8 cellular contexts compared by ENCODE assay signal in genomic region chr10:87342249-87342703, GRCh38. TPM values are rescaled to one million over a fixed set of nuclear protein-coding genes. Genes with fewer than 3 reads are reported as not detected.
DNase-seq lines count a peak whose midpoint lies in the region; ATAC-seq lines count a peak whose summit lies in the region.
"Not testable (repeated sequence)": the region's sequence is repeated elsewhere in the genome, so short reads cannot be mapped to it uniquely, and the experiment has no call there.

No MANE protein-coding gene starts in this region.

- peak overlapping the region; percentile 51 for H3K4me3 ChIP-seq in mononuclear cell (ENCODE audit: low read length)

- H3K27ac ChIP-seq in epithelial cell of prostate: peak overlapping the region; percentile 87

- ATAC-seq in GM21529 (IDR thresholded peaks at IDR 0.05; ENCODE audit: unreplicated experiment): peak; percentile 88

- H3K9me3 ChIP-seq in mononuclear cell (ENCODE audit: low read depth, low read length): not testable (repeated sequence)

- DNase-seq in DMS 273 treated with DMSO at 0.1 percent for 48 hours (lab: John Stamatoyannopoulos, UW): peak; percentile 71
- peak; percentile 18 for DNase-seq in HuH-7 (ENCODE audit: low spot score)
- DNase-seq in OCI-M1 (lab: John Stamatoyannopoulos, UW): peak; percentile 94
- peak; percentile 61 for DNase-seq in activated T-cell treated with anti-CD3 and anti-CD28 coated beads for 4 hours
- peak; percentile 54 for DNase-seq in epithelial cell of prostate (ENCODE audit: low read depth, low spot score)
- DNase-seq in stimulated activated CD8-positive, alpha-beta memory T cell treated with anti-CD3 and anti-CD28 coated beads, Interleukin-15, amount 100 ng/mL, for 48 hours (ENCODE audit: low read depth in 2 of 2): peak; percentile 73 to 74

- not testable (repeated sequence) for H3K4me1 ChIP-seq in mononuclear cell (ENCODE audit: insufficient read depth, low read length)

- H3K27me3 ChIP-seq in mononuclear cell (ENCODE audit: insufficient read depth, low read length): not testable (repeated sequence)

RNA-seq across cellular contexts. Expression of gene NUTM2D, which starts 15.3 kb away (rescaled TPM):
- 2.3 TPM for total RNA-seq in mononuclear cell

Comparison
In these comparisons a context has a peak if more than half of its experiments do, and no peak if none do; other contexts are left out.
1. Peak in every context shown above with its lines: DNase-seq, ATAC-seq, H3K4me3 ChIP-seq and H3K27ac ChIP-seq.
2. DNase-seq: peak in every context shown above with its lines; median percentile 94 in OCI-M1; 74 in stimulated activated CD8-positive, alpha-beta memory T cell treated with anti-CD3 and anti-CD28 coated beads, Interleukin-15, amount 100 ng/mL, for 48 hours; 71 in DMS 273 treated with DMSO at 0.1 percent for 48 hours; 61 in activated T-cell treated with anti-CD3 and anti-CD28 coated beads for 4 hours; 54 in epithelial cell of prostate; 18 in HuH-7.